In genomic region chr21:41167348-41168342, GRCh38 we compare ENCODE assay signal across 8 cellular contexts. TPM values are rescaled to one million over a fixed set of nuclear protein-coding genes. Genes with fewer than 3 reads are reported as not detected.
DNase-seq lines count a peak whose midpoint lies in the region; ATAC-seq and TF ChIP-seq lines count a peak whose summit lies in the region.

Gene BACE2 (plus strand): TSS chr21:41168160. CDS start chr21:41168264, 104 bp downstream.

- peak; percentile 65 for ATAC-seq in GM18867 (IDR thresholded peaks at IDR 0.05; ENCODE audit: unreplicated experiment)
- peak; percentile 95 for ATAC-seq in activated CD8-positive, alpha-beta memory T cell treated with anti-CD3 and anti-CD28 coated beads, Interleukin-2, amount 10 ng/mL, durations not matched to agents 7 days and 5 days

- peak within 1 kb of the TSS; percentile 51 for H3K4me3 Mint-ChIP-seq in activated CD8-positive, alpha-beta memory T cell treated with anti-CD3 and anti-CD28 coated beads, Interleukin-2, amount 10 ng/mL, durations not matched to agents 7 days and 5 days
- peak within 1 kb of the TSS; percentile 78 for H3K4me3 Mint-ChIP-seq in mesothelial cell of epicardium

- H3K27ac Mint-ChIP-seq in activated CD8-positive, alpha-beta memory T cell treated with anti-CD3 and anti-CD28 coated beads, Interleukin-2, amount 10 ng/mL, durations not matched to agents 7 days and 5 days: no peak within 1 kb of the TSS
- H3K27ac Mint-ChIP-seq in mesothelial cell of epicardium: peak within 1 kb of the TSS; percentile 86

- CTCF ChIA-PET in AG04449 (lab: Yijun Ruan, JAX): interaction anchor here (0.6 to 4.5 kb wide), 22 partner anchors 9 to 272 kb away, joined by 3 to 59 read pairs (median 4); no protein-coding TSS in a partner anchor
- CTCF ChIA-PET in activated CD8-positive, alpha-beta memory T cell treated with anti-CD3 and anti-CD28 coated beads, Interleukin-2, amount 10 ng/mL, durations not matched to agents 7 days and 5 days (lab: Charles Lee): interaction anchor here (1.3 to 2.2 kb wide), 3 partner anchors 8 to 116 kb away, joined by 4 to 9 read pairs (median 6); no protein-coding TSS in a partner anchor

- H3K4me3 ChIP-seq in AG04449 (ENCODE audit: low read depth, low read length) (peak within 1 kb of the TSS; percentile 68), epithelial cell of proximal tubule (ENCODE audit: low read depth, low read length) (peak within 1 kb of the TSS; percentile 81), SJCRH30 (no peak within 1 kb of the TSS)

- no peaks in the 10 kb centered on the region for H3K9me3 ChIP-seq in SJCRH30 (replicated peaks)

- no peaks in the 10 kb centered on the region for H3K36me3 Mint-ChIP-seq in activated CD8-positive, alpha-beta memory T cell treated with anti-CD3 and anti-CD28 coated beads, Interleukin-2, amount 10 ng/mL, durations not matched to agents 7 days and 5 days
- no peaks in the 10 kb centered on the region for H3K36me3 Mint-ChIP-seq in mesothelial cell of epicardium

- POLR2A ChIA-PET in AG04449 (lab: Yijun Ruan, JAX): interaction anchor here (0.9 kb wide), 1 partner anchor 9 kb away, joined by 3 read pairs; no protein-coding TSS in a partner anchor

- no peaks in the 10 kb centered on the region for H3K9me3 Mint-ChIP-seq in activated CD8-positive, alpha-beta memory T cell treated with anti-CD3 and anti-CD28 coated beads, Interleukin-2, amount 10 ng/mL, durations not matched to agents 7 days and 5 days (ENCODE audit: low read depth)
- H3K9me3 Mint-ChIP-seq in mesothelial cell of epicardium: no peaks in the 10 kb centered on the region

- no peak for DNase-seq in AG04449 (ENCODE audit: low read depth, low spot score)
- DNase-seq in NCI-H1105 (lab: John Stamatoyannopoulos, UW): peak; percentile 33
- peak; percentile 68 for DNase-seq in activated CD8-positive, alpha-beta memory T cell treated with anti-CD3 and anti-CD28 coated beads, Interleukin-2, amount 10 ng/mL, durations not matched to agents 7 days and 5 days
- DNase-seq in epithelial cell of proximal tubule (ENCODE audit: low read depth): no peak
- peak; percentile 73 to 76 for DNase-seq in mesothelial cell of epicardium (ENCODE audit: low spot score in 2 of 2, unreplicated experiment in 2 of 2)
- peak; percentile 66 for DNase-seq in stimulated activated CD8-positive, alpha-beta memory T cell treated with anti-CD3 and anti-CD28 coated beads, Interleukin-4, amount 100 ng/mL, for 48 hours
- no peak for DNase-seq in SJCRH30

- H3K36me3 ChIP-seq in SJCRH30: no peaks in the 10 kb centered on the region

- peaks cover 63% of the 10 kb centered on the region for H3K27me3 Mint-ChIP-seq in activated CD8-positive, alpha-beta memory T cell treated with anti-CD3 and anti-CD28 coated beads, Interleukin-2, amount 10 ng/mL, durations not matched to agents 7 days and 5 days
- H3K27me3 Mint-ChIP-seq in mesothelial cell of epicardium (ENCODE audit: low read depth): no peaks in the 10 kb centered on the region

- peaks cover 8% of the 10 kb centered on the region for H3K4me1 Mint-ChIP-seq in activated CD8-positive, alpha-beta memory T cell treated with anti-CD3 and anti-CD28 coated beads, Interleukin-2, amount 10 ng/mL, durations not matched to agents 7 days and 5 days
- H3K4me1 Mint-ChIP-seq in mesothelial cell of epicardium: peaks cover 19% of the 10 kb centered on the region

- TF ChIP-seq CTCF in AG04449 (IDR thresholded peaks at IDR 0.05; ENCODE audit: insufficient read depth, low read length, missing control alignments) (peak; percentile 70), epithelial cell of proximal tubule (conservative IDR thresholded peaks at IDR 0.05; ENCODE audit: low read depth, low read length) (peak; percentile 52), mesothelial cell of epicardium (IDR thresholded peaks at IDR 0.05; ENCODE audit: unreplicated experiment) (peak; percentile 54)

- H3K27me3 ChIP-seq in SJCRH30: no peaks in the 10 kb centered on the region; the same call in 1 of the 2 replicates

- no peak within 1 kb of the TSS for H3K27ac ChIP-seq in SJCRH30

- H3K4me1 ChIP-seq in SJCRH30: no peaks in the 10 kb centered on the region

RNA-seq across cellular contexts. Expression of gene BACE2, which starts in this region (rescaled TPM):
- total RNA-seq in activated CD8-positive, alpha-beta memory T cell treated with anti-CD3 and anti-CD28 coated beads, Interleukin-2, amount 10 ng/mL, durations not matched to agents 7 days and 5 days: 1 to 10 TPM in 1 of 2 experiments, under 1 TPM in 1; 0.79 to 2.4 TPM
- total RNA-seq in epithelial cell of proximal tubule (38.3 and 60.9 TPM in 2 replicates), mesothelial cell of epicardium (29.8 to 31.3 TPM (median 30.6 TPM) in 3 replicates)
- not detected in 2 replicates for total RNA-seq in SJCRH30 (2014; rRNA removed; shearing (Covaris generic))

Comparison
In these comparisons a context has a peak if more than half of its experiments do, and no peak if none do; other contexts are left out.
1. DNase-seq: peak in NCI-H1105 (single experiment), activated CD8-positive, alpha-beta memory T cell treated with anti-CD3 and anti-CD28 coated beads, Interleukin-2, amount 10 ng/mL, durations not matched to agents 7 days and 5 days (single experiment), mesothelial cell of epicardium (2 of 2) and stimulated activated CD8-positive, alpha-beta memory T cell treated with anti-CD3 and anti-CD28 coated beads, Interleukin-4, amount 100 ng/mL, for 48 hours (single experiment); none in AG04449 (single experiment), epithelial cell of proximal tubule (single experiment) and SJCRH30 (0 of 2).
2. Peak in every context shown above with its lines, with median percentiles within 50 percentile points of each other: CTCF ChIP-seq.